2 cellular contexts compared by ENCODE assay signal in genomic region chr5:90545511-90545910, GRCh38.
TF ChIP-seq lines count a peak whose summit lies in the region.

No MANE protein-coding gene starts in this region.

TF ChIP-seq in IMR-90, 13 proteins besides CTCF, POLR2A, EP300 and RAD21:
- TF ChIP-seq CHD1 (IDR thresholded peaks at IDR 0.05; ENCODE audit: low read depth, low read length) (no peak), MAFK (IDR thresholded peaks at IDR 0.05; ENCODE audit: low read depth, low read length) (peak; percentile 99), SMC3 (IDR thresholded peaks at IDR 0.05; ENCODE audit: low read depth, low read length) (no peak), MXI1 (IDR thresholded peaks at IDR 0.05; ENCODE audit: borderline replicate concordance, low read depth, low read length) (no peak), MAZ (IDR thresholded peaks at IDR 0.05; ENCODE audit: borderline replicate concordance, low read depth, low read length) (no peak)

TF ChIP-seq in K562, 482 proteins besides CTCF, POLR2A, EP300 and RAD21:
- TF ChIP-seq YBX1 (IDR thresholded peaks at IDR 0.05) (no peak), WHSC1 (IDR thresholded peaks at IDR 0.05; ENCODE audit: low read length) (no peak), ZC3H4 (CRISPR knock-in tag; IDR thresholded peaks at IDR 0.05; ENCODE audit: borderline replicate concordance) (no peak), HSF4 (CRISPR knock-in tag; IDR thresholded peaks at IDR 0.05; ENCODE audit: borderline replicate concordance) (no peak), BCOR (IDR thresholded peaks at IDR 0.05) (no peak), HDAC1 (IDR thresholded peaks at IDR 0.05) (no peak), NFE2 (IDR thresholded peaks at IDR 0.05; ENCODE audit: low read depth) (no peak), ZNF77 (CRISPR knock-in tag; IDR thresholded peaks at IDR 0.05) (no peak), ZNF316 (IDR thresholded peaks at IDR 0.05) (peak; percentile 92), HMGXB4 (CRISPR knock-in tag; IDR thresholded peaks at IDR 0.05) (no peak), ZC3H11A (IDR thresholded peaks at IDR 0.05; ENCODE audit: low read depth, low read length) (no peak), MAFG (tag; conservative IDR thresholded peaks at IDR 0.05) (peak; percentile 86), NUFIP1 (IDR thresholded peaks at IDR 0.05; ENCODE audit: partially characterized antibody) (no peak), PRPF4 (IDR thresholded peaks at IDR 0.05; ENCODE audit: insufficient read depth, low read depth, low read length, poor library complexity, severe bottlenecking) (no peak), ZBTB49 (CRISPR knock-in tag; IDR thresholded peaks at IDR 0.05; ENCODE audit: borderline replicate concordance) (no peak), MCM5 (IDR thresholded peaks at IDR 0.05; ENCODE audit: low read depth) (no peak), BCL6 (CRISPR knock-in tag; IDR thresholded peaks at IDR 0.05) (no peak), CREB3L1 (IDR thresholded peaks at IDR 0.05; ENCODE audit: borderline replicate concordance, low read depth) (no peak), FOXP1 (CRISPR knock-in tag; IDR thresholded peaks at IDR 0.05) (no peak), THRB (CRISPR knock-in tag; conservative IDR thresholded peaks at IDR 0.05) (no peak), MAFK (IDR thresholded peaks at IDR 0.05; ENCODE audit: low read length) (peak; percentile 98), C11orf30 (IDR thresholded peaks at IDR 0.05; ENCODE audit: low read depth) (peak; percentile 86), GTF3C2 (IDR thresholded peaks at IDR 0.05; ENCODE audit: borderline replicate concordance, extremely low read depth, insufficient read length) (no peak), MAFF (IDR thresholded peaks at IDR 0.05; ENCODE audit: low read length) (peak; percentile 93), ZNF830 (CRISPR knock-in tag; IDR thresholded peaks at IDR 0.05) (no peak)
